ENCODE assay signal across 8 cellular contexts in the genomic region with DNA sequence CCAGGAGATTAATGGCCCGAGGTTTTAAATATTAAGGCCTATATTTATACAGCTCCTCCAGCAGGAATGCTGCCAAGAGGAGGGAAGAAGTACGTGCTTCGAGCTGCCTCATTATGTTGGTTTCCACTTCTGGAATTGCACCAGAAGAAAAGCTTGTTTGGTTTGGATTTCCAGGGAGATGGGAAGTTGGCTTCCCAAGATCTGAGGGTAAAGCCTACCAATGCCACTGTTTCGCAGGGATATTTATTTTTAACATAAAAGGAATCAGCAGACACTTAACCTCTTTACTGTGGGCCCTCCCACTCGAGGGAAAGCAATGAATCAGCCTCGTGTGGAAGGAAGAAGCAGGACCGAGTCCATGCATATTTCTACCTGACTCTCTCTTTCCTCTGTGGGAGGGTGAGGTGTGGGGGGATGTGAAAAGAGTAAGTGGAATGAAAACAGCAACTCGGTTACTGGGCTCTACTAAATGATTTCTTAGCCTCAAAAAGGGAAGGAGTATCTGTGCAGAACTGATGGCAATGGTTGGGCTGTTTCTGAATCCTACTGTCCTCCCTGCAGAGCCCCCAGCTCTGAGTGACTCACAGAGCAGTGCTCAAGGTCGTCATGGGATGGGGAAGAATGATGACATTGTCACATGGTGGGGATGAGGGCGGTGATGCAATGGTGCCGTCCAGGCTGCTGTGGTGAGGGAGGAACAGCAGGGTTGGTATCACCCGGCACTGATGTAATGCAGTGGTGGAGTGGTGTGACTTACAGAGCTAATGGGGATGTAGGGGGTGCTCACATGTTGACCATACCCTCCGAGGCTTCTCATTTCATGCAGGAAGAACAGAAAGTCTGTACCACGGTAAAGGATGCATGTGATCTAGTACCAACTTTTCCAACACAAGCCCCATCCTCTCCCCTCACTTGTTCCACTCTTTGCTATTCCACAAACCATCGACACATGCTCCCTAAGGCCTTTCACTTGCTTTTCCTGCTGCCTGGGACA.
DNase-seq lines count a peak whose midpoint lies in the region; ATAC-seq, FAIRE-seq and TF ChIP-seq lines count a peak whose summit lies in the region.

No MANE protein-coding gene starts in this region.

- intact Hi-C loops in sciatic nerve (cut with DNase I) = no loop called here

- ATAC-seq in sciatic nerve = peak; percentile 62

- FAIRE-seq in RCC 7860 (lab: Jason Lieb, UNC) = peak; percentile 60

- TF ChIP-seq CTCF in fibroblast of the aortic adventitia (IDR thresholded peaks at IDR 0.05; ENCODE audit: insufficient read depth, low read length) = no peak

- peak; percentile 62 for DNase-seq in GM03348 (ENCODE audit: low spot score)
- peak; percentile 84 for DNase-seq in RCC 7860 (ENCODE audit: low spot score)
- peak; percentile 63 for DNase-seq in fibroblast of the aortic adventitia (ENCODE audit: low read depth)
- DNase-seq in sciatic nerve (ENCODE audit: low spot score) = no peak
- no peak for DNase-seq in NCI-H446 (lab: John Stamatoyannopoulos, UW)
- DNase-seq in GOT3 (lab: John Stamatoyannopoulos, UW) = no peak
- DNase-seq in central memory CD4-positive, alpha-beta T cell = no peak
- no peak for DNase-seq in SW 1271 (lab: John Stamatoyannopoulos, UW)

- no peak overlapping the region for H3K4me3 ChIP-seq in fibroblast of the aortic adventitia (ENCODE audit: low read depth, low read length)

Comparison
In these comparisons a context has a peak if more than half of its experiments do, and no peak if none do; other contexts are left out.
1. DNase-seq: peak in GM03348 (single experiment), RCC 7860 (single experiment) and fibroblast of the aortic adventitia (single experiment); none in sciatic nerve (single experiment), NCI-H446 (0 of 2), GOT3 (single experiment), central memory CD4-positive, alpha-beta T cell (single experiment) and SW 1271 (0 of 2).